ENCODE assay signal across 1 cellular context in the genomic region with DNA sequence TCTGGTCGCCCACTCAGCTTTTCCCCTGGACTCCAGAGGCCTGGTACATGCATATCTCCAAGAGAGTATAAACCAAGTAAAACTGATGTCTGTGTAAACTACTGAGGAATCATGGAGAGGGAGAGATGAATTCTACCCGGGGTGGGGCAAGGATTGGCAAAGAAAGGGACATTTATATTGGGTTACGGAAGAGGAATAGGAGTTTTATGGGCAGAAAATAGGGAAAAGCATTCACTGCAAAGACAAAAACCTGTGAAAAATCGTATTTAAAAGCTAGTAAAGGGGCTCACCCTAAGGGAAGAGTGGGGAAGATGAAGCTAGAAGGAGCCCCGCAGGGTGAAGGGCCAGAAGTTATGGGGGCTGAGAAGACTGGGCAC.
A peak's percentile ranks its signal among the peaks of the same experiment; 100 is the strongest.
TF ChIP-seq lines count a peak whose summit lies in the region.

No MANE protein-coding gene starts in this region.

TF ChIP-seq in HEK293, 187 proteins besides CTCF, POLR2A, EP300 and RAD21:
- TF ChIP-seq, protein P1, sequence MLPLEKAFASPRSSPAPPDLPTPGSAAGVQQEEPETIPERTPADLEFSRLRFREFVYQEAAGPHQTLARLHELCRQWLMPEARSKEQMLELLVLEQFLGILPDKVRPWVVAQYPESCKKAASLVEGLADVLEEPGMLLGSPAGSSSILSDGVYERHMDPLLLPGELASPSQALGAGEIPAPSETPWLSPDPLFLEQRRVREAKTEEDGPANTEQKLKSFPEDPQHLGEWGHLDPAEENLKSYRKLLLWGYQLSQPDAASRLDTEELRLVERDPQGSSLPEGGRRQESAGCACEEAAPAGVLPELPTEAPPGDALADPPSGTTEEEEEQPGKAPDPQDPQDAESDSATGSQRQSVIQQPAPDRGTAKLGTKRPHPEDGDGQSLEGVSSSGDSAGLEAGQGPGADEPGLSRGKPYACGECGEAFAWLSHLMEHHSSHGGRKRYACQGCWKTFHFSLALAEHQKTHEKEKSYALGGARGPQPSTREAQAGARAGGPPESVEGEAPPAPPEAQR (tag by site-specific recombination; IDR thresholded peaks at IDR 0.05) = no peak
- TF ChIP-seq ZFP3 (tag by site-specific recombination; IDR thresholded peaks at IDR 0.05; ENCODE audit: low read depth) = peak; percentile 55; the same call in 1 of the 2 replicates
